19 cellular contexts compared by ENCODE assay signal in the genomic region with DNA sequence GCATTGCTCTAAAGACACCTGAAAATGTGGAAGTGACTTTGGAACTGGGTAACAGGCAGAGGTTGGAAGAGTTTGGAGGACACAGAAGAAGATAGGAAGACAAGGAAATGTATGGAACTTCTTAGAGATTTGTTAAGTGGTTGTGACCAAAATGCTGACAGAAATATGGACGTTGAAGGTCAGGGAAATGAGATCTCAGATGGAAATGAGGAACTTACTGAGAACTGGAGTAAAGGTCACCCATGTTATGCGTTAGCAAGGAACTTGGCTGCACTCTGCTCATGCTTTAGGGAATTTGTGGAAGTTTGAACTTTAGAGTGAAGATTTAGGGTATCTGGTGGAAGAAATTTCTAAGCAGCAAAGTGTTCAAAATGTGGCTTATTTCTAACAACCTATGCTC.
DNase-seq lines count a peak whose midpoint lies in the region; ATAC-seq and TF ChIP-seq lines count a peak whose summit lies in the region.
"Had no signal": no experiment of that assay in that cellular context is flagged by ENCODE, and none has a peak within 500 bp of the region (broad histone marks: within the 10 kb centered on the region; RNA-seq: fewer than 3 reads in every experiment).

No MANE protein-coding gene starts in this region.

- H3K9me3 Mint-ChIP-seq in activated naive CD4-positive, alpha-beta T cell treated with anti-CD3 and anti-CD28 coated beads, Interleukin-2, amount 10 ng/mL, durations not matched to agents 7 days and 5 days, result peaks cover 31% of the 10 kb centered on the region
- peaks cover 3 to 4% of the 10 kb centered on the region in 2 donors for H3K9me3 Mint-ChIP-seq in activated naive CD4-positive, alpha-beta T cell treated with anti-CD3 and anti-CD28 coated beads, Interleukin-2, amount 50 U/mL, for 72 hours
- peaks cover 7% of the 10 kb centered on the region for H3K9me3 Mint-ChIP-seq in dendritic cell treated with granulocyte-macrophage colony-stimulating factor and Interleukin-4, amounts not matched to agents 40 ng/mL and 50 ng/mL, for 4 days
- H3K9me3 Mint-ChIP-seq: central memory CD8-positive, alpha-beta T cell; natural killer cell treated with Interleukin-12 subunit alpha and Interleukin-12 subunit beta and Interleukin-15 and Interleukin-18, amount 100 ng/mL, for 72 hours had no signal

- H3K27ac Mint-ChIP-seq in activated naive CD4-positive, alpha-beta T cell treated with anti-CD3 and anti-CD28 coated beads, Interleukin-2, amount 10 ng/mL, durations not matched to agents 7 days and 5 days, result peak overlapping the region; percentile 19
- no peak overlapping the region for H3K27ac Mint-ChIP-seq in activated naive CD4-positive, alpha-beta T cell treated with anti-CD3 and anti-CD28 coated beads, Interleukin-2, amount 50 U/mL, for 72 hours
- peak overlapping the region; percentile 40 for H3K27ac Mint-ChIP-seq in dendritic cell treated with granulocyte-macrophage colony-stimulating factor and Interleukin-4, amounts not matched to agents 40 ng/mL and 50 ng/mL, for 4 days
- H3K27ac Mint-ChIP-seq: natural killer cell treated with Interleukin-12 subunit alpha and Interleukin-12 subunit beta and Interleukin-15 and Interleukin-18, amount 100 ng/mL, for 72 hours; progenitor cell of endocrine pancreas had no signal

- no peaks in the 10 kb centered on the region for H3K79me2 ChIP-seq in hepatocyte

- H3K4me2 ChIP-seq in hepatocyte, result no peak overlapping the region
- H3K4me2 ChIP-seq: smooth muscle cell had no signal

- WGBS in hepatocyte (ENCODE audit: low lambda C conversion rate, missing lambda C conversion rate), result 83% methylated on average over 2 of the region's 2 CpGs

- peaks cover 54% of the 10 kb centered on the region for H3K4me1 Mint-ChIP-seq in activated naive CD4-positive, alpha-beta T cell treated with anti-CD3 and anti-CD28 coated beads, Interleukin-2, amount 10 ng/mL, durations not matched to agents 7 days and 5 days
- peaks cover 64% of the 10 kb centered on the region for H3K4me1 Mint-ChIP-seq in dendritic cell treated with granulocyte-macrophage colony-stimulating factor and Interleukin-4, amounts not matched to agents 40 ng/mL and 50 ng/mL, for 4 days (ENCODE audit: low read depth)
- H3K4me1 Mint-ChIP-seq: central memory CD8-positive, alpha-beta T cell had no signal

- CTCF ChIA-PET in activated naive CD4-positive, alpha-beta T cell treated with anti-CD3 and anti-CD28 coated beads, Interleukin-2, amount 10 ng/mL, durations not matched to agents 7 days and 5 days (lab: Charles Lee), result no interaction called here

- no peak for ATAC-seq in activated naive CD4-positive, alpha-beta T cell treated with anti-CD3 and anti-CD28 coated beads, Interleukin-2, amount 50 U/mL, for 72 hours

- H3K36me3 ChIP-seq in neutrophil, result no peaks in the 10 kb centered on the region
- H3K36me3 ChIP-seq in hepatocyte (replicated peaks; ENCODE audit: insufficient read depth, low read depth), result no peaks in the 10 kb centered on the region
- H3K36me3 ChIP-seq: vagina had no signal

- H3K4me3 Mint-ChIP-seq in activated naive CD4-positive, alpha-beta T cell treated with anti-CD3 and anti-CD28 coated beads, Interleukin-2, amount 10 ng/mL, durations not matched to agents 7 days and 5 days, result no peak overlapping the region
- H3K4me3 Mint-ChIP-seq in dendritic cell treated with granulocyte-macrophage colony-stimulating factor and Interleukin-4, amounts not matched to agents 40 ng/mL and 50 ng/mL, for 4 days, result no peak overlapping the region
- H3K4me3 Mint-ChIP-seq: central memory CD8-positive, alpha-beta T cell; natural killer cell treated with Interleukin-12 subunit alpha and Interleukin-12 subunit beta and Interleukin-15 and Interleukin-18, amount 100 ng/mL, for 72 hours had no signal

- no peaks in the 10 kb centered on the region for H3K27me3 ChIP-seq in neutrophil
- H3K27me3 ChIP-seq in hepatocyte, result no peaks in the 10 kb centered on the region
- H3K27me3 ChIP-seq: vagina had no signal

- H2AFZ ChIP-seq in hepatocyte, result no peak overlapping the region

- no peak for DNase-seq in activated naive CD4-positive, alpha-beta T cell treated with anti-CD3 and anti-CD28 coated beads, Interleukin-2, amount 10 ng/mL, durations not matched to agents 7 days and 5 days
- DNase-seq in activated naive CD4-positive, alpha-beta T cell treated with anti-CD3 and anti-CD28 coated beads, Interleukin-2, amount 50 U/mL, for 72 hours (ENCODE audit: low spot score in 2 of 2), result no peak
- DNase-seq in NOMO-1 (lab: John Stamatoyannopoulos, UW; ENCODE audit: unreplicated experiment in 2 of 2), result peak; percentile 27 to 71
- DNase-seq in SW 1271 (lab: John Stamatoyannopoulos, UW), result no peak
- DNase-seq in NCI-H69 (lab: John Stamatoyannopoulos, UW), result no peak
- DNase-seq in hepatocyte (ENCODE audit: low spot score), result no peak
- DNase-seq: activated gamma-delta T cell treated with Interleukin-2 at 50 U/mL for 16 hours; erythroblast; NCI-H1694; NCI-H774; stimulated activated CD4-positive, alpha-beta T cell treated with anti-CD3 and anti-CD28 coated beads, Interleukin-4, amount 100 ng/mL, for 24 hours had no signal

- H3K9me3 ChIP-seq in neutrophil (no peaks in the 10 kb centered on the region), hepatocyte (ENCODE audit: low read depth) (no peaks in the 10 kb centered on the region)
- H3K9me3 ChIP-seq: HAP-1, vagina had no signal

- H3K36me3 Mint-ChIP-seq in activated naive CD4-positive, alpha-beta T cell treated with anti-CD3 and anti-CD28 coated beads, Interleukin-2, amount 10 ng/mL, durations not matched to agents 7 days and 5 days, result peaks cover 45% of the 10 kb centered on the region
- peaks cover 0 to 5% of the 10 kb centered on the region in 2 donors for H3K36me3 Mint-ChIP-seq in activated naive CD4-positive, alpha-beta T cell treated with anti-CD3 and anti-CD28 coated beads, Interleukin-2, amount 50 U/mL, for 72 hours
- peaks cover 5% of the 10 kb centered on the region for H3K36me3 Mint-ChIP-seq in dendritic cell treated with granulocyte-macrophage colony-stimulating factor and Interleukin-4, amounts not matched to agents 40 ng/mL and 50 ng/mL, for 4 days (ENCODE audit: low read depth)
- H3K36me3 Mint-ChIP-seq: natural killer cell treated with Interleukin-12 subunit alpha and Interleukin-12 subunit beta and Interleukin-15 and Interleukin-18, amount 100 ng/mL, for 72 hours had no signal

- H3K4me3 ChIP-seq in neutrophil (ENCODE audit: low read depth in 1 of 2, low read length in 1 of 2) (no peak overlapping the region), hepatocyte (no peak overlapping the region)
- H3K4me3 ChIP-seq: HAP-1, smooth muscle cell, vagina had no signal

- intact Hi-C loops in dendritic cell treated with granulocyte-macrophage colony-stimulating factor and Interleukin-4, amounts not matched to agents 40 ng/mL and 50 ng/mL, for 4 days (cut with micrococcal nuclease), result loop anchor here (10.0 kb wide), 2 partner anchors 103 to 133 kb away; no protein-coding TSS in a partner anchor

- no peaks in the 10 kb centered on the region for H3K27me3 Mint-ChIP-seq in activated naive CD4-positive, alpha-beta T cell treated with anti-CD3 and anti-CD28 coated beads, Interleukin-2, amount 10 ng/mL, durations not matched to agents 7 days and 5 days
- no peaks in the 10 kb centered on the region for H3K27me3 Mint-ChIP-seq in dendritic cell treated with granulocyte-macrophage colony-stimulating factor and Interleukin-4, amounts not matched to agents 40 ng/mL and 50 ng/mL, for 4 days
- H3K27me3 Mint-ChIP-seq: progenitor cell of endocrine pancreas had no signal

- H4K20me1 ChIP-seq in hepatocyte (ENCODE audit: insufficient read depth, poor library complexity, severe bottlenecking), result no peaks in the 10 kb centered on the region

- peaks cover 70 to 77% of the 10 kb centered on the region in 2 experiments for H3K4me1 ChIP-seq in neutrophil (ENCODE audit: control insufficient read depth in 1 of 2, insufficient read depth in 1 of 2, low read depth in 1 of 2, low read length in 1 of 2)
- peaks cover 4% of the 10 kb centered on the region for H3K4me1 ChIP-seq in hepatocyte (ENCODE audit: insufficient read depth)

- peak overlapping the region; percentile 66 for H3K27ac ChIP-seq in neutrophil
- no peak overlapping the region for H3K27ac ChIP-seq in hepatocyte
- H3K27ac ChIP-seq: vagina had no signal

- H3K9me2 ChIP-seq in hepatocyte (replicated peaks; ENCODE audit: insufficient read depth), result no peaks in the 10 kb centered on the region

- no peak for TF ChIP-seq CTCF in neutrophil (IDR thresholded peaks at IDR 0.05)
- no peak for TF ChIP-seq CTCF in hepatocyte (IDR thresholded peaks at IDR 0.05; ENCODE audit: poor library complexity)

Comparison
In these comparisons a context has a peak if more than half of its experiments do, and no peak if none do; other contexts are left out.
1. H3K27ac Mint-ChIP-seq: peak in activated naive CD4-positive, alpha-beta T cell treated with anti-CD3 and anti-CD28 coated beads, Interleukin-2, amount 10 ng/mL, durations not matched to agents 7 days and 5 days (single experiment) and dendritic cell treated with granulocyte-macrophage colony-stimulating factor and Interleukin-4, amounts not matched to agents 40 ng/mL and 50 ng/mL, for 4 days (single experiment); none in activated naive CD4-positive, alpha-beta T cell treated with anti-CD3 and anti-CD28 coated beads, Interleukin-2, amount 50 U/mL, for 72 hours (0 of 2).
2. DNase-seq: peak in NOMO-1 (2 of 2); none in activated naive CD4-positive, alpha-beta T cell treated with anti-CD3 and anti-CD28 coated beads, Interleukin-2, amount 10 ng/mL, durations not matched to agents 7 days and 5 days (single experiment), activated naive CD4-positive, alpha-beta T cell treated with anti-CD3 and anti-CD28 coated beads, Interleukin-2, amount 50 U/mL, for 72 hours (0 of 2), SW 1271 (0 of 2), NCI-H69 (single experiment) and hepatocyte (single experiment).